In genomic region chr15:79570004-79570403, GRCh38 we compare ENCODE assay signal across 27 cellular contexts.
"Had no signal": no experiment of that assay in that cellular context is flagged by ENCODE, and none has a peak within 500 bp of the region (broad histone marks: within the 10 kb centered on the region; RNA-seq: fewer than 3 reads in every experiment).

No MANE protein-coding gene starts in this region.

- H3K4me1 ChIP-seq: neural progenitor cell, parathyroid adenoma, psoas muscle, right lobe of liver, sigmoid colon, thyroid gland, tibial nerve, upper lobe of left lung, vagina had no signal

- H3K36me3 ChIP-seq: neural progenitor cell, ovary, right lobe of liver, sigmoid colon, stomach, thoracic aorta, thyroid gland, tibial nerve, upper lobe of left lung, vagina had no signal

- ATAC-seq: psoas muscle; right cardiac atrium; right lobe of liver; stimulated activated effector memory CD8-positive, alpha-beta T cell treated with anti-CD3 and anti-CD28 coated beads, Interleukin-12 subunit alpha, Interleukin-12 subunit beta, amount 100 ng/mL, for 72 hours; stimulated activated naive B cell treated with anti-CD40 and anti-IgM and Interleukin-4, amounts not matched to agents 10 μg/mL and 1 μg/mL and 100 μg/mL, for 72 hours had no signal

- H3K4me3 ChIP-seq: neural progenitor cell, ovary, psoas muscle, right lobe of liver, sigmoid colon, stomach, thoracic aorta, thyroid gland, tibial nerve, upper lobe of left lung, vagina had no signal

- H3K4me1 Mint-ChIP-seq: nephron; neural progenitor cell; stimulated activated effector memory CD8-positive, alpha-beta T cell treated with anti-CD3 and anti-CD28 coated beads, Interleukin-12 subunit alpha, Interleukin-12 subunit beta, amount 100 ng/mL, for 72 hours; stimulated activated naive B cell treated with anti-CD40 and anti-IgM and Interleukin-4, amounts not matched to agents 10 μg/mL and 1 μg/mL and 100 μg/mL, for 72 hours had no signal

- H3K9me3 ChIP-seq: ovary, psoas muscle, right lobe of liver, thoracic aorta, thyroid gland, vagina had no signal

- DNase-seq: occipital lobe; ovary; posterior cingulate gyrus; psoas muscle; right cardiac atrium; right lobe of liver; sigmoid colon; small intestine; stimulated activated CD4-positive, alpha-beta T cell treated with anti-CD3 and anti-CD28 coated beads, Interleukin-15, amount 100 ng/mL, for 24 hours; stimulated activated CD4-positive, alpha-beta T cell treated with anti-CD3 and anti-CD28 coated beads, Interleukin-2, amount 100 ng/mL, for 24 hours; stimulated activated CD4-positive, alpha-beta T cell treated with anti-CD3 and anti-CD28 coated beads, Interleukin-2, amount 100 ng/mL, for 48 hours; stimulated activated CD4-positive, alpha-beta T cell treated with anti-CD3 and anti-CD28 coated beads, Interleukin-4, amount 100 ng/mL, for 24 hours; stimulated activated naive B cell treated with anti-CD40 and anti-IgM and Interleukin-4, amounts not matched to agents 10 μg/mL and 1 μg/mL and 100 μg/mL, for 72 hours; stimulated activated naive CD4-positive, alpha-beta T cell treated with Interleukin-2 at 50 U/mL for 16 hours; stomach; thyroid gland; trophoblast cell; upper lobe of left lung had no signal

- H3K9me3 Mint-ChIP-seq: stimulated activated effector memory CD8-positive, alpha-beta T cell treated with anti-CD3 and anti-CD28 coated beads, Interleukin-12 subunit alpha, Interleukin-12 subunit beta, amount 100 ng/mL, for 72 hours had no signal

- H3K27ac Mint-ChIP-seq: nephron; progenitor cell of endocrine pancreas; stimulated activated effector memory CD8-positive, alpha-beta T cell treated with anti-CD3 and anti-CD28 coated beads, Interleukin-12 subunit alpha, Interleukin-12 subunit beta, amount 100 ng/mL, for 72 hours; stimulated activated naive B cell treated with anti-CD40 and anti-IgM and Interleukin-4, amounts not matched to agents 10 μg/mL and 1 μg/mL and 100 μg/mL, for 72 hours; stimulated activated naive CD8-positive, alpha-beta T cell treated with anti-CD3 and anti-CD28 coated beads, Interleukin-15, Interleukin-2, amounts not matched to agents 100 ng/mL and 50 ng/mL, for 24 hours had no signal

- H3K36me3 Mint-ChIP-seq: neural progenitor cell; stimulated activated effector memory CD8-positive, alpha-beta T cell treated with anti-CD3 and anti-CD28 coated beads, Interleukin-12 subunit alpha, Interleukin-12 subunit beta, amount 100 ng/mL, for 72 hours; stimulated activated naive B cell treated with anti-CD40 and anti-IgM and Interleukin-4, amounts not matched to agents 10 μg/mL and 1 μg/mL and 100 μg/mL, for 72 hours had no signal

- H3K4me3 Mint-ChIP-seq: nephron; neural progenitor cell; stimulated activated effector memory CD8-positive, alpha-beta T cell treated with anti-CD3 and anti-CD28 coated beads, Interleukin-12 subunit alpha, Interleukin-12 subunit beta, amount 100 ng/mL, for 72 hours; stimulated activated naive B cell treated with anti-CD40 and anti-IgM and Interleukin-4, amounts not matched to agents 10 μg/mL and 1 μg/mL and 100 μg/mL, for 72 hours; stimulated activated naive CD8-positive, alpha-beta T cell treated with anti-CD3 and anti-CD28 coated beads, Interleukin-15, Interleukin-2, amounts not matched to agents 100 ng/mL and 50 ng/mL, for 24 hours had no signal
